In genomic region chr9:105993051-105993854, GRCh38 we compare ENCODE assay signal across 1 cellular context.
TF ChIP-seq lines count a peak whose summit lies in the region.

No MANE protein-coding gene starts in this region.

TF ChIP-seq in WTC11, 78 proteins besides CTCF, POLR2A, EP300 and RAD21 (continued from another document):
- TF ChIP-seq, protein P1, sequence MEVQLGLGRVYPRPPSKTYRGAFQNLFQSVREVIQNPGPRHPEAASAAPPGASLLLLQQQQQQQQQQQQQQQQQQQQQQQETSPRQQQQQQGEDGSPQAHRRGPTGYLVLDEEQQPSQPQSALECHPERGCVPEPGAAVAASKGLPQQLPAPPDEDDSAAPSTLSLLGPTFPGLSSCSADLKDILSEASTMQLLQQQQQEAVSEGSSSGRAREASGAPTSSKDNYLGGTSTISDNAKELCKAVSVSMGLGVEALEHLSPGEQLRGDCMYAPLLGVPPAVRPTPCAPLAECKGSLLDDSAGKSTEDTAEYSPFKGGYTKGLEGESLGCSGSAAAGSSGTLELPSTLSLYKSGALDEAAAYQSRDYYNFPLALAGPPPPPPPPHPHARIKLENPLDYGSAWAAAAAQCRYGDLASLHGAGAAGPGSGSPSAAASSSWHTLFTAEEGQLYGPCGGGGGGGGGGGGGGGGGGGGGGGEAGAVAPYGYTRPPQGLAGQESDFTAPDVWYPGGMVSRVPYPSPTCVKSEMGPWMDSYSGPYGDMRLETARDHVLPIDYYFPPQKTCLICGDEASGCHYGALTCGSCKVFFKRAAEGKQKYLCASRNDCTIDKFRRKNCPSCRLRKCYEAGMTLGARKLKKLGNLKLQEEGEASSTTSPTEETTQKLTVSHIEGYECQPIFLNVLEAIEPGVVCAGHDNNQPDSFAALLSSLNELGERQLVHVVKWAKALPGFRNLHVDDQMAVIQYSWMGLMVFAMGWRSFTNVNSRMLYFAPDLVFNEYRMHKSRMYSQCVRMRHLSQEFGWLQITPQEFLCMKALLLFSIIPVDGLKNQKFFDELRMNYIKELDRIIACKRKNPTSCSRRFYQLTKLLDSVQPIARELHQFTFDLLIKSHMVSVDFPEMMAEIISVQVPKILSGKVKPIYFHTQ (CRISPR knock-in tag; IDR thresholded peaks at IDR 0.05): no peak
- TF ChIP-seq MYBL2 (CRISPR knock-in tag; IDR thresholded peaks at IDR 0.05): no peak
- TF ChIP-seq, protein P2, sequence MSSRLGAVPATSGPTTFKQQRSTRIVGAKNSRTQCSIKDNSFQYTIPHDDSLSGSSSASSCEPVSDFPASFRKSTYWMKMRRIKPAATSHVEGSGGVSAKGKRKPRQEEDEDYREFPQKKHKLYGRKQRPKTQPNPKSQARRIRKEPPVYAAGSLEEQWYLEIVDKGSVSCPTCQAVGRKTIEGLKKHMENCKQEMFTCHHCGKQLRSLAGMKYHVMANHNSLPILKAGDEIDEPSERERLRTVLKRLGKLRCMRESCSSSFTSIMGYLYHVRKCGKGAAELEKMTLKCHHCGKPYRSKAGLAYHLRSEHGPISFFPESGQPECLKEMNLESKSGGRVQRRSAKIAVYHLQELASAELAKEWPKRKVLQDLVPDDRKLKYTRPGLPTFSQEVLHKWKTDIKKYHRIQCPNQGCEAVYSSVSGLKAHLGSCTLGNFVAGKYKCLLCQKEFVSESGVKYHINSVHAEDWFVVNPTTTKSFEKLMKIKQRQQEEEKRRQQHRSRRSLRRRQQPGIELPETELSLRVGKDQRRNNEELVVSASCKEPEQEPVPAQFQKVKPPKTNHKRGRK (CRISPR knock-in tag; IDR thresholded peaks at IDR 0.05; ENCODE audit: borderline replicate concordance): no peak
- no peak for TF ChIP-seq IRF2 (CRISPR knock-in tag; IDR thresholded peaks at IDR 0.05; ENCODE audit: borderline replicate concordance, low read depth)
- TF ChIP-seq ZNF423 (CRISPR knock-in tag; IDR thresholded peaks at IDR 0.05): no peak
- no peak for TF ChIP-seq ZNF263 (CRISPR knock-in tag; IDR thresholded peaks at IDR 0.05; ENCODE audit: low read depth)
TF ChIP-seq in WTC11: peak in this region for 0.
